ENCODE assay signal across 31 cellular contexts in genomic region chr6:115241373-115241772, GRCh38.
"Had no signal": no experiment of that assay in that cellular context is flagged by ENCODE, and none has a peak within 500 bp of the region (broad histone marks: within the 10 kb centered on the region; RNA-seq: fewer than 3 reads in every experiment).

No MANE protein-coding gene starts in this region.

- H3K36me3 ChIP-seq: neural progenitor cell, ovary, right lobe of liver, sigmoid colon, spleen, suprapubic skin, tibial artery, transverse colon, upper lobe of right lung, uterus had no signal

- H3K9ac ChIP-seq: neural progenitor cell, parathyroid adenoma had no signal

- H3K4me1 Mint-ChIP-seq: natural killer cell; nephron; neural progenitor cell; stimulated activated memory B cell treated with anti-CD40 and anti-IgM and Interleukin-4, amounts not matched to agents 10 μg/mL and 1 μg/mL and 100 μg/mL, for 72 hours; stimulated activated naive CD8-positive, alpha-beta T cell treated with anti-CD3 and anti-CD28 coated beads, Interleukin-15, amount 100 ng/mL, for 72 hours had no signal

- DNase-seq: natural killer cell; occipital lobe; ovary; posterior cingulate gyrus; psoas muscle; right cardiac atrium; right lobe of liver; sigmoid colon; spleen; stimulated activated CD4-positive, alpha-beta T cell treated with anti-CD3 and anti-CD28 coated beads, Interleukin-12 subunit alpha, Interleukin-12 subunit beta, amount 100 ng/mL, for 4 hours; stimulated activated CD4-positive, alpha-beta T cell treated with anti-CD3 and anti-CD28 coated beads, Interleukin-1b, Interleukin-23, amount 100 ng/mL, for 48 hours; stimulated activated CD4-positive, alpha-beta T cell treated with anti-CD3 and anti-CD28 coated beads, Interleukin-4, amount 100 ng/mL, for 1 hour; stimulated activated CD4-positive, alpha-beta T cell treated with anti-CD3 and anti-CD28 coated beads, Interleukin-4, amount 100 ng/mL, for 4 hours; stimulated activated CD8-positive, alpha-beta memory T cell treated with anti-CD3 and anti-CD28 coated beads, Interleukin-4, amount 100 ng/mL, for 48 hours; stimulated activated naive CD4-positive, alpha-beta T cell; stimulated activated naive CD8-positive, alpha-beta T cell treated with anti-CD3 and anti-CD28 coated beads, Interleukin-15, amount 100 ng/mL, for 72 hours; stimulated activated naive CD8-positive, alpha-beta T cell treated with anti-CD3 and anti-CD28 coated beads, Interleukin-15, Interleukin-2, amounts not matched to agents 100 U/mL and 50 U/mL, for 24 hours; substantia nigra; testis; tibial artery; transverse colon; upper lobe of right lung; uterus had no signal

- H3K27me3 Mint-ChIP-seq: progenitor cell of endocrine pancreas; stimulated activated memory B cell treated with anti-CD40 and anti-IgM and Interleukin-4, amounts not matched to agents 10 μg/mL and 1 μg/mL and 100 μg/mL, for 72 hours; stimulated activated naive CD8-positive, alpha-beta T cell treated with anti-CD3 and anti-CD28 coated beads, Interleukin-15, amount 100 ng/mL, for 72 hours; type B pancreatic cell had no signal

- H3K4me3 Mint-ChIP-seq: natural killer cell; nephron; neural progenitor cell; stimulated activated memory B cell treated with anti-CD40 and anti-IgM and Interleukin-4, amounts not matched to agents 10 μg/mL and 1 μg/mL and 100 μg/mL, for 72 hours; stimulated activated naive CD8-positive, alpha-beta T cell treated with anti-CD3 and anti-CD28 coated beads, Interleukin-15, amount 100 ng/mL, for 72 hours; type B pancreatic cell had no signal

- H3K9me3 ChIP-seq: ovary, psoas muscle, right lobe of liver, sigmoid colon, testis, transverse colon, uterus had no signal

- H3K4me1 ChIP-seq: neural progenitor cell, parathyroid adenoma, psoas muscle, right lobe of liver, sigmoid colon, spleen, suprapubic skin, testis, tibial artery, transverse colon, upper lobe of right lung, uterus had no signal

- ATAC-seq: natural killer cell; psoas muscle; right cardiac atrium; right lobe of liver; stimulated activated memory B cell treated with anti-CD40 and anti-IgM and Interleukin-4, amounts not matched to agents 10 μg/mL and 1 μg/mL and 100 μg/mL, for 72 hours; stimulated activated naive CD8-positive, alpha-beta T cell treated with anti-CD3 and anti-CD28 coated beads, Interleukin-15, amount 100 ng/mL, for 72 hours; stimulated activated naive CD8-positive, alpha-beta T cell treated with anti-CD3 and anti-CD28 coated beads, Interleukin-15, Interleukin-2, amounts not matched to agents 100 U/mL and 50 U/mL, for 24 hours; upper lobe of right lung had no signal

- H3K4me3 ChIP-seq: neural progenitor cell, ovary, psoas muscle, right lobe of liver, sigmoid colon, smooth muscle cell, spleen, suprapubic skin, testis, tibial artery, transverse colon, upper lobe of right lung, uterus had no signal

- H3K27ac ChIP-seq: neural progenitor cell, ovary, parathyroid adenoma, psoas muscle, right lobe of liver, sigmoid colon, spleen, suprapubic skin, testis, tibial artery, transverse colon, upper lobe of right lung, uterus had no signal

- H3K36me3 Mint-ChIP-seq: natural killer cell; neural progenitor cell; stimulated activated memory B cell treated with anti-CD40 and anti-IgM and Interleukin-4, amounts not matched to agents 10 μg/mL and 1 μg/mL and 100 μg/mL, for 72 hours; type B pancreatic cell had no signal

- H3K27ac Mint-ChIP-seq: natural killer cell; nephron; neural progenitor cell; progenitor cell of endocrine pancreas; stimulated activated memory B cell treated with anti-CD40 and anti-IgM and Interleukin-4, amounts not matched to agents 10 μg/mL and 1 μg/mL and 100 μg/mL, for 72 hours; stimulated activated naive CD8-positive, alpha-beta T cell treated with anti-CD3 and anti-CD28 coated beads, Interleukin-15, amount 100 ng/mL, for 72 hours; type B pancreatic cell had no signal
